In the genomic region with DNA sequence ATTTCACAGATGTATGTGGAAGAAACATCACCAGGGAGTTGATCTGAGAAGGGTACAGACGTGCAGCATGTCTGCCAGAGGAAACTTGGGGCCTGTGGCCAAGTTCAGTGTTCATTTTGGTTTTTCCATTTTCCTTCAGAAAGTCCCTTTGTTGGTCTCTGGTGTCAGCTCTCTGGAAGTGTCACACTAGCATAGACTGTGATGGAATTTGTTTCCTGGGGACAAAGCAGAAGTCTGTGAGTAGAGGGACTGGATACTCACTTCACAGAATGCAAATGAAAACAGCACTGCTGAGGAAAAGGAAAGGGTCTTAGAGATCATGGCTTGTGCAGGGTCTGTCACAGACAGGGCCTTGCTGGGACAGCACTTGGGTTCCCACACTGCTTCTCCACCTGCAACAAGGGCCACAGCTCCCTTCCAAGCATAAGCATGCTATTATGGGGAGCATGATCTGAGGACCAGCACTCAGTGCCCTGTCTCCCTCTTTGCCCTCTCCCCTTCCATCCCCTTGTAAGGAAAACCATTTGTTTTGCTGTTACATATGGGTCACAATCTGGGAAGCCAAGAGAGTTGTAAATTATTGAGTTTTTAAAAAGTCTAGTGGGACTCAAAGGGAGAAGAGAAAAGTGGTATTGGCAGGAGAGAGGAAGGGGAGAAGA, we compare ENCODE assay signal across 25 cellular contexts. TPM values are rescaled to one million over a fixed set of nuclear protein-coding genes. Genes with fewer than 3 reads are reported as not detected.
DNase-seq lines count a peak whose midpoint lies in the region; ATAC-seq, FAIRE-seq and TF ChIP-seq lines count a peak whose summit lies in the region.
"Had no signal": no experiment of that assay in that cellular context is flagged by ENCODE, and none has a peak within 500 bp of the region (broad histone marks: within the 10 kb centered on the region; RNA-seq: fewer than 3 reads in every experiment).

No MANE protein-coding gene starts in this region.

- no peaks in the 10 kb centered on the region for H3K9me3 Mint-ChIP-seq in natural killer cell treated with Interleukin-12 subunit alpha and Interleukin-12 subunit beta and Interleukin-15 and Interleukin-18, amount 100 ng/mL, for 72 hours
- no peaks in the 10 kb centered on the region for H3K9me3 Mint-ChIP-seq in natural killer cell
- no peaks in the 10 kb centered on the region for H3K9me3 Mint-ChIP-seq in GM23338
- no peaks in the 10 kb centered on the region for H3K9me3 Mint-ChIP-seq in activated T-helper 17 cell treated with anti-CD3 and anti-CD28 coated beads, Interleukin-2, amount 50 U/mL, for 72 hours
- no peaks in the 10 kb centered on the region for H3K9me3 Mint-ChIP-seq in stimulated activated naive B cell treated with anti-CD40 and anti-IgM and Interleukin-4, amounts not matched to agents 10 μg/mL and 1 μg/mL and 100 μg/mL, for 72 hours

- H3K9ac ChIP-seq in kidney (ENCODE audit: low read length in 2 of 2): no peak overlapping the region

- ATAC-seq in natural killer cell treated with Interleukin-12 subunit alpha and Interleukin-12 subunit beta and Interleukin-15 and Interleukin-18, amount 100 ng/mL, for 72 hours: no peak
- no peak for ATAC-seq in natural killer cell
- ATAC-seq in GM23338: no peak
- no peak for ATAC-seq in activated T-helper 17 cell treated with anti-CD3 and anti-CD28 coated beads, Interleukin-2, amount 50 U/mL, for 72 hours (replicated peaks)
- peak; percentile 15 to 31 for ATAC-seq in stimulated activated naive B cell treated with anti-CD40 and anti-IgM and Interleukin-4, amounts not matched to agents 10 μg/mL and 1 μg/mL and 100 μg/mL, for 72 hours (replicated peaks)
- ATAC-seq in GM18867 (IDR thresholded peaks at IDR 0.05; ENCODE audit: unreplicated experiment): no peak
- ATAC-seq: HepG2, left ventricle myocardium superior, upper lobe of right lung had no signal

- peaks cover 0 to 5% of the 10 kb centered on the region in 2 donors for H3K27me3 Mint-ChIP-seq in natural killer cell treated with Interleukin-12 subunit alpha and Interleukin-12 subunit beta and Interleukin-15 and Interleukin-18, amount 100 ng/mL, for 72 hours
- H3K27me3 Mint-ChIP-seq in natural killer cell (ENCODE audit: low read depth in 2 of 2): peaks cover 12 to 17% of the 10 kb centered on the region in 2 donors
- no peaks in the 10 kb centered on the region for H3K27me3 Mint-ChIP-seq in GM23338 (ENCODE audit: insufficient read depth, low read depth, poor library complexity)
- H3K27me3 Mint-ChIP-seq in activated T-helper 17 cell treated with anti-CD3 and anti-CD28 coated beads, Interleukin-2, amount 50 U/mL, for 72 hours: no peaks in the 10 kb centered on the region
- H3K27me3 Mint-ChIP-seq in stimulated activated naive B cell treated with anti-CD40 and anti-IgM and Interleukin-4, amounts not matched to agents 10 μg/mL and 1 μg/mL and 100 μg/mL, for 72 hours: no peaks in the 10 kb centered on the region

- H3K4me1 ChIP-seq in GM23338 (ENCODE audit: insufficient read depth): no peaks in the 10 kb centered on the region
- H3K4me1 ChIP-seq in kidney (ENCODE audit: control insufficient read depth in 1 of 2, insufficient read depth in 1 of 2, low read depth in 1 of 2, low read length in 2 of 2): no peaks in the 10 kb centered on the region
- H3K4me1 ChIP-seq: upper lobe of right lung had no signal

- intact Hi-C loops in natural killer cell (cut with micrococcal nuclease): no loop called here
- intact Hi-C loops in kidney (cut with DNase I): loop anchor here (10.0 kb wide), 1 partner anchor 186 kb away; no protein-coding TSS in a partner anchor

- H3K27me3 ChIP-seq in GM23338 (ENCODE audit: insufficient read depth): no peaks in the 10 kb centered on the region
- H3K27me3 ChIP-seq: hepatocyte, upper lobe of right lung had no signal

- H4K20me1 ChIP-seq in GM23338 (replicated peaks; ENCODE audit: insufficient read depth): no peaks in the 10 kb centered on the region

- H3K4me3 ChIP-seq in GM23338: no peak overlapping the region
- no peak overlapping the region for H3K4me3 ChIP-seq in kidney (ENCODE audit: low read length in 2 of 2)
- H3K4me3 ChIP-seq: hepatocyte, stomach, upper lobe of right lung had no signal

- no peaks in the 10 kb centered on the region for H3F3A ChIP-seq in GM23338 (replicated peaks; ENCODE audit: low read depth)

- H3K27ac ChIP-seq in GM23338 (ENCODE audit: low read depth) (no peak overlapping the region), kidney (ENCODE audit: low read depth in 2 of 2, low read length in 2 of 2) (no peak overlapping the region)
- H3K27ac ChIP-seq: hepatocyte, stomach, upper lobe of right lung had no signal

- peak overlapping the region; percentile 63 to 85 for H3K27ac Mint-ChIP-seq in natural killer cell treated with Interleukin-12 subunit alpha and Interleukin-12 subunit beta and Interleukin-15 and Interleukin-18, amount 100 ng/mL, for 72 hours
- H3K27ac Mint-ChIP-seq in natural killer cell: no peak overlapping the region
- no peak overlapping the region; the same call in 1 of the 2 replicates for H3K27ac Mint-ChIP-seq in GM23338
- peak overlapping the region; percentile 89 for H3K27ac Mint-ChIP-seq in activated T-helper 17 cell treated with anti-CD3 and anti-CD28 coated beads, Interleukin-2, amount 50 U/mL, for 72 hours
- peak overlapping the region; percentile 89 for H3K27ac Mint-ChIP-seq in stimulated activated naive B cell treated with anti-CD40 and anti-IgM and Interleukin-4, amounts not matched to agents 10 μg/mL and 1 μg/mL and 100 μg/mL, for 72 hours

- no peaks in the 10 kb centered on the region for H3K9me3 ChIP-seq in kidney (ENCODE audit: control insufficient read depth in 1 of 2, low read length in 2 of 2)
- H3K9me3 ChIP-seq: stomach, upper lobe of right lung had no signal

- peaks cover 22% of the 10 kb centered on the region for H3K36me3 Mint-ChIP-seq in natural killer cell treated with Interleukin-12 subunit alpha and Interleukin-12 subunit beta and Interleukin-15 and Interleukin-18, amount 100 ng/mL, for 72 hours
- H3K36me3 Mint-ChIP-seq in natural killer cell (peaks cover 6% of the 10 kb centered on the region), GM23338 (ENCODE audit: low read depth) (no peaks in the 10 kb centered on the region)
- H3K36me3 Mint-ChIP-seq in activated T-helper 17 cell treated with anti-CD3 and anti-CD28 coated beads, Interleukin-2, amount 50 U/mL, for 72 hours (ENCODE audit: low read depth): peaks cover 96% of the 10 kb centered on the region
- peaks cover 64 to 78% of the 10 kb centered on the region in 2 donors for H3K36me3 Mint-ChIP-seq in stimulated activated naive B cell treated with anti-CD40 and anti-IgM and Interleukin-4, amounts not matched to agents 10 μg/mL and 1 μg/mL and 100 μg/mL, for 72 hours

- peaks cover 41 to 49% of the 10 kb centered on the region in 2 donors for H3K4me1 Mint-ChIP-seq in natural killer cell treated with Interleukin-12 subunit alpha and Interleukin-12 subunit beta and Interleukin-15 and Interleukin-18, amount 100 ng/mL, for 72 hours (ENCODE audit: low read depth in 2 of 2)
- peaks cover 11 to 12% of the 10 kb centered on the region in 2 donors for H3K4me1 Mint-ChIP-seq in natural killer cell
- H3K4me1 Mint-ChIP-seq in GM23338: peaks cover 6% of the 10 kb centered on the region; the same call in 2 of the 3 replicates
- peaks cover 49% of the 10 kb centered on the region for H3K4me1 Mint-ChIP-seq in activated T-helper 17 cell treated with anti-CD3 and anti-CD28 coated beads, Interleukin-2, amount 50 U/mL, for 72 hours
- H3K4me1 Mint-ChIP-seq in stimulated activated naive B cell treated with anti-CD40 and anti-IgM and Interleukin-4, amounts not matched to agents 10 μg/mL and 1 μg/mL and 100 μg/mL, for 72 hours: peaks cover 63 to 83% of the 10 kb centered on the region in 2 donors

- H3K9me2 ChIP-seq in GM23338 (ENCODE audit: insufficient read depth): peaks cover 2% of the 10 kb centered on the region; the same call in 1 of the 2 replicates

- H3K4me3 Mint-ChIP-seq in natural killer cell treated with Interleukin-12 subunit alpha and Interleukin-12 subunit beta and Interleukin-15 and Interleukin-18, amount 100 ng/mL, for 72 hours: no peak overlapping the region
- H3K4me3 Mint-ChIP-seq in natural killer cell (no peak overlapping the region), GM23338 (no peak overlapping the region)
- peak overlapping the region; percentile 39 for H3K4me3 Mint-ChIP-seq in activated T-helper 17 cell treated with anti-CD3 and anti-CD28 coated beads, Interleukin-2, amount 50 U/mL, for 72 hours
- H3K4me3 Mint-ChIP-seq in stimulated activated naive B cell treated with anti-CD40 and anti-IgM and Interleukin-4, amounts not matched to agents 10 μg/mL and 1 μg/mL and 100 μg/mL, for 72 hours: no peak overlapping the region

- no peak overlapping the region for H3K4me2 ChIP-seq in GM23338
- H3K4me2 ChIP-seq: hepatocyte had no signal

- no peaks in the 10 kb centered on the region for H3K36me3 ChIP-seq in GM23338 (ENCODE audit: insufficient read depth)
- H3K36me3 ChIP-seq in kidney (ENCODE audit: control insufficient read depth in 1 of 2, insufficient read depth in 2 of 2, low read length in 2 of 2): no peaks in the 10 kb centered on the region
- H3K36me3 ChIP-seq: stomach, upper lobe of right lung had no signal

- no peak for TF ChIP-seq CTCF in natural killer cell (IDR thresholded peaks at IDR 0.05)
- TF ChIP-seq CTCF in GM23338 (conservative IDR thresholded peaks at IDR 0.05; ENCODE audit: low read depth in 2 of 2): no peak
- no peak for TF ChIP-seq CTCF in kidney (IDR thresholded peaks at IDR 0.05; ENCODE audit: borderline replicate concordance, extremely low read depth, insufficient read depth)
- no peak for TF ChIP-seq CTCF in GM10266 (IDR thresholded peaks at IDR 0.05; ENCODE audit: control insufficient read depth, insufficient read depth, low read depth, missing control alignments)

- no peaks in the 10 kb centered on the region for H3K79me2 ChIP-seq in GM23338 (replicated peaks; ENCODE audit: insufficient read depth)
- H3K79me2 ChIP-seq: hepatocyte had no signal

- no peak for FAIRE-seq in kidney (lab: Jason Lieb, UNC)
- FAIRE-seq: HepG2, small intestine had no signal

- H2AFZ ChIP-seq in GM23338: peak overlapping the region; percentile 38; the same call in 1 of the 2 replicates
- H2AFZ ChIP-seq: hepatocyte had no signal

- DNase-seq in natural killer cell treated with Interleukin-12 subunit alpha and Interleukin-12 subunit beta and Interleukin-15 and Interleukin-18, amount 100 ng/mL, for 72 hours (ENCODE audit: low spot score): no peak
- no peak for DNase-seq in natural killer cell
- no peak for DNase-seq in GM23338 (ENCODE audit: low spot score)
- DNase-seq in stimulated activated naive B cell treated with anti-CD40 and anti-IgM and Interleukin-4, amounts not matched to agents 10 μg/mL and 1 μg/mL and 100 μg/mL, for 72 hours: no peak
- DNase-seq in kidney: no peak
- DNase-seq in GM10266 (ENCODE audit: extremely low spot score): no peak
- DNase-seq: activated effector memory CD4-positive, alpha-beta T cell treated with anti-CD3 and anti-CD28 coated beads, Interleukin-2, amount 50 U/mL, for 16 hours; aorta; central memory CD4-positive, alpha-beta T cell; foreskin fibroblast; left ventricle myocardium superior; NCI-H1694; NCI-H748 treated with DMSO at 0.1 percent for 48 hours; SHP77; small intestine; stomach; upper lobe of right lung had no signal

RNA-seq across cellular contexts. Expression of a gene that starts 31.4 kb away (rescaled TPM):
- total RNA-seq in natural killer cell treated with Interleukin-12 subunit alpha and Interleukin-12 subunit beta and Interleukin-15 and Interleukin-18, amount 100 ng/mL, for 72 hours: 10 to 100 TPM in 1 of 2 donors, 1 to 10 TPM in 1; 3.8 to 13.4 TPM
- 10 to 100 TPM; 11.1 to 56.7 (median 12.9) TPM for total RNA-seq in natural killer cell
- under 0.01 TPM in 1 of 2 replicates, not detected in the other for total RNA-seq in GM23338 (2014; rRNA removed; shearing (Covaris generic))
- not detected in 2 replicates for polyA plus RNA-seq in GM23338 (2016; fragmentation: Nextera tagmentation; extraction: Ambion mirVana)
- 10 to 100 TPM; 15.7 to 37.3 TPM for total RNA-seq in activated T-helper 17 cell treated with anti-CD3 and anti-CD28 coated beads, Interleukin-2, amount 50 U/mL, for 72 hours
- 17.5 TPM for total RNA-seq in kidney
- 0.30 TPM for polyA plus RNA-seq in kidney (ENCODE audit: insufficient read depth, low read depth, low replicate concordance)
- total RNA-seq: Daoy, epithelial cell of proximal tubule, HepG2, M059J, pulmonary artery endothelial cell had no signal
- polyA plus RNA-seq: HepG2 had no signal

RNA-seq across cellular contexts. Expression of a gene that starts 36.1 kb away (rescaled TPM):
- total RNA-seq in natural killer cell treated with Interleukin-12 subunit alpha and Interleukin-12 subunit beta and Interleukin-15 and Interleukin-18, amount 100 ng/mL, for 72 hours: 10 to 100 TPM; 52.1 to 86.2 TPM
- total RNA-seq in natural killer cell (1 to 10 TPM; 1.1 to 3.5 (median 2.1) TPM), kidney (3.3 TPM)
- not detected in 2 replicates for total RNA-seq in GM23338 (2014; rRNA removed; shearing (Covaris generic))
- polyA plus RNA-seq in GM23338 (2016; fragmentation: Nextera tagmentation; extraction: Ambion mirVana) (not detected in 2 replicates), kidney (ENCODE audit: insufficient read depth, low read depth, low replicate concordance) (0.13 TPM)
- 100 to 1,000 TPM; 121 to 186 TPM for total RNA-seq in activated T-helper 17 cell treated with anti-CD3 and anti-CD28 coated beads, Interleukin-2, amount 50 U/mL, for 72 hours
- total RNA-seq: Daoy, epithelial cell of proximal tubule, HepG2, M059J, pulmonary artery endothelial cell had no signal
- polyA plus RNA-seq: aorta, HepG2 had no signal

Comparison
In these comparisons a context has a peak if more than half of its experiments do, and no peak if none do; other contexts are left out.
1. H3K27ac Mint-ChIP-seq: peak in natural killer cell treated with Interleukin-12 subunit alpha and Interleukin-12 subunit beta and Interleukin-15 and Interleukin-18, amount 100 ng/mL, for 72 hours (2 of 2), activated T-helper 17 cell treated with anti-CD3 and anti-CD28 coated beads, Interleukin-2, amount 50 U/mL, for 72 hours (single experiment) and stimulated activated naive B cell treated with anti-CD40 and anti-IgM and Interleukin-4, amounts not matched to agents 10 μg/mL and 1 μg/mL and 100 μg/mL, for 72 hours (single experiment); none in natural killer cell (0 of 2) and GM23338 (single experiment).
2. RNA of a gene that starts 36.1 kb away (total RNA-seq): 121 to 186 TPM in activated T-helper 17 cell treated with anti-CD3 and anti-CD28 coated beads, Interleukin-2, amount 50 U/mL, for 72 hours and 52.1 to 86.2 TPM in natural killer cell treated with Interleukin-12 subunit alpha and Interleukin-12 subunit beta and Interleukin-15 and Interleukin-18, amount 100 ng/mL, for 72 hours; 3.3 TPM in kidney (single experiment), 1.1 to 3.5 TPM in natural killer cell and not detected in GM23338; every median in the first group is over 10 times any median in the second.
3. ATAC-seq: peak in stimulated activated naive B cell treated with anti-CD40 and anti-IgM and Interleukin-4, amounts not matched to agents 10 μg/mL and 1 μg/mL and 100 μg/mL, for 72 hours (2 of 2); none in natural killer cell treated with Interleukin-12 subunit alpha and Interleukin-12 subunit beta and Interleukin-15 and Interleukin-18, amount 100 ng/mL, for 72 hours (0 of 2), natural killer cell (0 of 3), GM23338 (single experiment), activated T-helper 17 cell treated with anti-CD3 and anti-CD28 coated beads, Interleukin-2, amount 50 U/mL, for 72 hours (single experiment) and GM18867 (single experiment).